24 cellular contexts compared by ENCODE assay signal in genomic region chr16:71666264-71666663, GRCh38. TPM values are rescaled to one million over a fixed set of nuclear protein-coding genes. Genes with fewer than 3 reads are reported as not detected.
"Had no signal": no experiment of that assay in that cellular context is flagged by ENCODE, and none has a peak within 500 bp of the region (broad histone marks: within the 10 kb centered on the region; RNA-seq: fewer than 3 reads in every experiment).

No MANE protein-coding gene starts in this region.

- H3K9me3 ChIP-seq: esophagus squamous epithelium, gastroesophageal sphincter, neutrophil, right atrium auricular region, stomach, upper lobe of left lung, uterus had no signal

- H3K27me3 ChIP-seq: esophagus squamous epithelium, gastroesophageal sphincter, neutrophil, right atrium auricular region, stomach, upper lobe of left lung, uterus had no signal

- H3K27me3 Mint-ChIP-seq: naive thymus-derived CD4-positive, alpha-beta T cell had no signal

- H3K4me1 Mint-ChIP-seq: immature natural killer cell; naive thymus-derived CD4-positive, alpha-beta T cell had no signal

- H3K4me3 ChIP-seq: esophagus squamous epithelium, gastroesophageal sphincter, right atrium auricular region, stomach, upper lobe of left lung, uterus had no signal

- H3K4me3 Mint-ChIP-seq: immature natural killer cell; naive thymus-derived CD4-positive, alpha-beta T cell had no signal

- DNase-seq: cortex of kidney; effector memory CD4-positive, alpha-beta T cell; esophagus squamous epithelium; foreskin fibroblast; glutamatergic neuron; immature natural killer cell; kidney; left cardiac atrium; mammary epithelial cell; naive thymus-derived CD4-positive, alpha-beta T cell; posterior cingulate gyrus; stimulated activated CD4-positive, alpha-beta T cell treated with anti-CD3 and anti-CD28 coated beads, Interleukin-12 subunit alpha, Interleukin-12 subunit beta, amount 100 ng/mL, for 4 hours; stimulated activated naive CD4-positive, alpha-beta T cell; stomach; upper lobe of left lung; uterus had no signal

- H3K4me1 ChIP-seq: esophagus squamous epithelium, gastroesophageal sphincter, right atrium auricular region, upper lobe of left lung, uterus had no signal

- FAIRE-seq: kidney, small intestine had no signal

- ATAC-seq: gastroesophageal sphincter; naive thymus-derived CD4-positive, alpha-beta T cell had no signal

- H3K9me3 Mint-ChIP-seq: immature natural killer cell; naive thymus-derived CD4-positive, alpha-beta T cell had no signal

- H3K27ac Mint-ChIP-seq: naive thymus-derived CD4-positive, alpha-beta T cell had no signal

- H3K27ac ChIP-seq: epithelial cell of prostate, esophagus squamous epithelium, gastroesophageal sphincter, neutrophil, right atrium auricular region, stomach, upper lobe of left lung, uterus had no signal

- H3K36me3 ChIP-seq: neutrophil, uterus had no signal

RNA-seq across cellular contexts. Expression of gene MARVELD3, which starts 40.3 kb away (rescaled TPM):
- total RNA-seq: left cardiac atrium; mesenteric fat pad; mononuclear cell; naive thymus-derived CD4-positive, alpha-beta T cell; right atrium auricular region had no signal
- polyA plus RNA-seq: immature natural killer cell; naive thymus-derived CD4-positive, alpha-beta T cell; neural cell had no signal
